In genomic region chrX:30971761-30972603, GRCh38 we compare ENCODE assay signal across 7 cellular contexts.
A peak's percentile ranks its signal among the peaks of the same experiment; 100 is the strongest.
DNase-seq lines count a peak whose midpoint lies in the region; ATAC-seq lines count a peak whose summit lies in the region.

No MANE protein-coding gene starts in this region.

- H3K4me1 Mint-ChIP-seq in stimulated activated naive CD8-positive, alpha-beta T cell treated with anti-CD3 and anti-CD28 coated beads, Interleukin-15, amount 100 ng/mL, for 72 hours = peaks cover 22% of the 10 kb centered on the region

- H3K4me3 Mint-ChIP-seq in stimulated activated naive CD8-positive, alpha-beta T cell treated with anti-CD3 and anti-CD28 coated beads, Interleukin-15, amount 100 ng/mL, for 72 hours = peak overlapping the region; percentile 60 to 64

- peak; percentile 76 for ATAC-seq in GM21447 (IDR thresholded peaks at IDR 0.05; ENCODE audit: unreplicated experiment)
- ATAC-seq in left colon = peak; percentile 97
- peak; percentile 86 for ATAC-seq in stimulated activated naive CD8-positive, alpha-beta T cell treated with anti-CD3 and anti-CD28 coated beads, Interleukin-15, amount 100 ng/mL, for 72 hours

- peaks cover 7% of the 10 kb centered on the region for H3K27me3 Mint-ChIP-seq in stimulated activated naive CD8-positive, alpha-beta T cell treated with anti-CD3 and anti-CD28 coated beads, Interleukin-15, amount 100 ng/mL, for 72 hours

- intact Hi-C loops in left colon (cut with DNase I, micrococcal nuclease) = no loop called here

- DNase-seq in GM04504 (ENCODE audit: low read depth) = peak; percentile 19
- DNase-seq in HS-27A (ENCODE audit: low read depth) = peak; percentile 1
- peak; percentile 32 to 33 for DNase-seq in SHP77 (lab: John Stamatoyannopoulos, UW)
- DNase-seq in cerebellar cortex (ENCODE audit: low spot score) = peak; percentile 37
- peak in 1 of 2 donors; percentile 19 for DNase-seq in left colon
- peak; percentile 2 to 8 for DNase-seq in stimulated activated naive CD8-positive, alpha-beta T cell treated with anti-CD3 and anti-CD28 coated beads, Interleukin-15, amount 100 ng/mL, for 72 hours

- peak overlapping the region in 1 of 2 donors; percentile 78 for H3K27ac Mint-ChIP-seq in stimulated activated naive CD8-positive, alpha-beta T cell treated with anti-CD3 and anti-CD28 coated beads, Interleukin-15, amount 100 ng/mL, for 72 hours

- H3K9me3 Mint-ChIP-seq in stimulated activated naive CD8-positive, alpha-beta T cell treated with anti-CD3 and anti-CD28 coated beads, Interleukin-15, amount 100 ng/mL, for 72 hours = no peaks in the 10 kb centered on the region
